13 cellular contexts compared by ENCODE assay signal in the genomic region with DNA sequence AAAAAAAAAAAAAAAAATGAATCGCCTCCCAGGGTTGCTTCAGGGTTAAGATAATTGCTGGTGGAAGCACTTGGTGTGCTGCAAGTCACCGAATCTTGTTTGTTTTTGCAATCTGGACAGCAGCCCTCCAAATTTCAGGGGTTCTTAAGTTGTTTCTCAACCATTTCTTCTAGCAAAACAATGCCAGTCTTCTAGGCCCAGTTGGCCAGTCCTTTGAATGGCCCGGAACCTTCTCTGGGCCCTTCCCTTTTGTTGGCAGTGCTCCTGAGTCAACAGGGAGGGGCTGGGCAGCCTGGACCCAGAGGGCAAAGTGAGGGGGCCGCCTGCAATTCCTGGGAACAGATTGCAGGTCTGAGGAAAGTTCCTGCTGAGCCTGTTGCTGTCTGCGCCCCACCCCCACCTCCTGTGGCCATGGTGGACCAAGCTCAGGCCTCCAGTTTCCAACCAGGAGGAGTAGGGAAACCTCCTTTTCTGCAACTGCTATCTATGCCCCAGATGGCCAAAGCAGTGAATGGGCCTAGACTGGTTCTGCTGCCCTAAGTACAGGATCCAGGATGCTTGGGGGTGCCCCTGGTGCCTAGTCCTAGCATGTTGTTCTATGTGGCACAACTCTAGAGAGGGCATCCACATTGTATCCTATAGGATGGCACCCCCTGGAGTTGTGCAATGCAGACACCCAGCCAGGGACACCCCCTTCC. TPM values are rescaled to one million over a fixed set of nuclear protein-coding genes. Genes with fewer than 3 reads are reported as not detected.
DNase-seq lines count a peak whose midpoint lies in the region; ATAC-seq, FAIRE-seq and TF ChIP-seq lines count a peak whose summit lies in the region.
"Had no signal": no experiment of that assay in that cellular context is flagged by ENCODE, and none has a peak within 500 bp of the region (broad histone marks: within the 10 kb centered on the region; RNA-seq: fewer than 3 reads in every experiment).

No MANE protein-coding gene starts in this region.

- no peak for TF ChIP-seq CTCF in Caco-2 (IDR thresholded peaks at IDR 0.05; ENCODE audit: insufficient read depth in 1 of 2, low read depth in 1 of 2, low read length in 1 of 2, severe bottlenecking in 1 of 2, unreplicated experiment in 1 of 2)
- TF ChIP-seq CTCF in prostate gland (IDR thresholded peaks at IDR 0.05), result no peak
- TF ChIP-seq CTCF in kidney (IDR thresholded peaks at IDR 0.05; ENCODE audit: borderline replicate concordance, extremely low read depth, insufficient read depth), result no peak

- H3K9me3 Mint-ChIP-seq in Caco-2 (ENCODE audit: unreplicated experiment), result no peaks in the 10 kb centered on the region
- H3K9me3 Mint-ChIP-seq: central memory CD8-positive, alpha-beta T cell; natural killer cell had no signal

- H3K27ac ChIP-seq in prostate gland, result peak overlapping the region in 1 of 2 donors; percentile 90
- no peak overlapping the region for H3K27ac ChIP-seq in kidney (ENCODE audit: low read depth in 2 of 2, low read length in 2 of 2)

- peak; percentile 3 for ATAC-seq in left ventricle myocardium superior
- no peak for ATAC-seq in HG02759 (IDR thresholded peaks at IDR 0.05; ENCODE audit: unreplicated experiment)
- ATAC-seq: natural killer cell had no signal

- CTCF ChIA-PET in Caco-2 (lab: Charles Lee), result no interaction called here

- H3K27me3 Mint-ChIP-seq in Caco-2 (ENCODE audit: insufficient read depth, unreplicated experiment), result no peaks in the 10 kb centered on the region
- H3K27me3 Mint-ChIP-seq: central memory CD8-positive, alpha-beta T cell had no signal

- peak overlapping the region; percentile 60 for H3K27ac Mint-ChIP-seq in Caco-2 (ENCODE audit: unreplicated experiment)
- H3K27ac Mint-ChIP-seq: natural killer cell had no signal

- DNase-seq in Caco-2, result peak in 1 of 2 experiments; percentile 36
- DNase-seq in adipocyte (ENCODE audit: low read depth), result peak; percentile 56
- DNase-seq in left ventricle myocardium superior, result no peak
- peak; percentile 32 for DNase-seq in prostate gland (ENCODE audit: low spot score)
- no peak for DNase-seq in SHP77 treated with DMSO at 0.1 percent for 48 hours (lab: John Stamatoyannopoulos, UW)
- DNase-seq in kidney, result no peak
- no peak for DNase-seq in HAP-1 (ENCODE audit: low spot score in 2 of 2)
- DNase-seq: activated naive CD4-positive, alpha-beta T cell treated with Interleukin-2 at 50 U/mL for 16 hours; natural killer cell; T-helper 9 cell had no signal

- intact Hi-C loops in Caco-2 (cut with micrococcal nuclease; ENCODE audit: unreplicated experiment), result no loop called here
- intact Hi-C loops in left ventricle myocardium superior (cut with micrococcal nuclease), result no loop called here
- intact Hi-C loops in prostate gland (cut with DNase I), result no loop called here
- intact Hi-C loops in kidney (cut with DNase I), result no loop called here

- H3K4me1 ChIP-seq in Caco-2 (peaks cover 4% of the 10 kb centered on the region), adipocyte (ENCODE audit: control insufficient read depth, insufficient read depth, low read length) (peaks cover 30% of the 10 kb centered on the region), prostate gland (replicated peaks) (peaks cover 31% of the 10 kb centered on the region), kidney (ENCODE audit: control insufficient read depth in 1 of 2, insufficient read depth in 1 of 2, low read depth in 1 of 2, low read length in 2 of 2) (peaks cover 8 to 18% of the 10 kb centered on the region in 2 donors), HAP-1 (no peaks in the 10 kb centered on the region)

- WGBS in prostate gland, result 46% methylated on average over 4 of the region's 5 CpGs

- H3K4me1 Mint-ChIP-seq in Caco-2 (ENCODE audit: low read depth, unreplicated experiment), result peaks cover 17% of the 10 kb centered on the region

- H3K36me3 Mint-ChIP-seq in Caco-2 (ENCODE audit: insufficient read depth, unreplicated experiment), result no peaks in the 10 kb centered on the region
- H3K36me3 Mint-ChIP-seq: natural killer cell had no signal

- H3K4me3 Mint-ChIP-seq in Caco-2 (ENCODE audit: unreplicated experiment), result no peak overlapping the region
- H3K4me3 Mint-ChIP-seq: central memory CD8-positive, alpha-beta T cell; natural killer cell had no signal

- H3K36me3 ChIP-seq in Caco-2 (ENCODE audit: control insufficient read depth, insufficient read depth, low read length) (no peaks in the 10 kb centered on the region), adipocyte (ENCODE audit: control insufficient read depth, insufficient read depth, low read length, severe bottlenecking) (no peaks in the 10 kb centered on the region), prostate gland (no peaks in the 10 kb centered on the region), kidney (ENCODE audit: control insufficient read depth in 1 of 2, insufficient read depth in 2 of 2, low read length in 2 of 2) (no peaks in the 10 kb centered on the region), HAP-1 (replicated peaks) (no peaks in the 10 kb centered on the region)

- no peak overlapping the region for H3K4me3 ChIP-seq in Caco-2 (ENCODE audit: low read depth, low read length)
- no peak overlapping the region for H3K4me3 ChIP-seq in adipocyte (ENCODE audit: low read length)
- H3K4me3 ChIP-seq in prostate gland, result no peak overlapping the region
- no peak overlapping the region for H3K4me3 ChIP-seq in kidney (ENCODE audit: low read length in 2 of 2)
- no peak overlapping the region for H3K4me3 ChIP-seq in HAP-1

- POLR2A ChIA-PET in Caco-2 (lab: Charles Lee), result no interaction called here

- no peak for TF ChIP-seq POLR2A in prostate gland (IDR thresholded peaks at IDR 0.05)

- no TSS peak for BruUV-seq in Caco-2 (replicated peaks; lab: Mats Ljungman, UMichigan)

- H3K9me3 ChIP-seq in Caco-2 (no peaks in the 10 kb centered on the region), adipocyte (ENCODE audit: control insufficient read depth, low read length) (no peaks in the 10 kb centered on the region), prostate gland (no peaks in the 10 kb centered on the region), kidney (ENCODE audit: control insufficient read depth in 1 of 2, low read length in 2 of 2) (no peaks in the 10 kb centered on the region), HAP-1 (no peaks in the 10 kb centered on the region)

- FAIRE-seq in kidney (lab: Jason Lieb, UNC), result no peak
- FAIRE-seq: urothelium cell line had no signal

- H3K27me3 ChIP-seq in Caco-2 (replicated peaks; ENCODE audit: control insufficient read depth, insufficient read depth, low read length) (no peaks in the 10 kb centered on the region), adipocyte (replicated peaks; ENCODE audit: control insufficient read depth, insufficient read depth, low read length) (no peaks in the 10 kb centered on the region), prostate gland (replicated peaks; ENCODE audit: insufficient read depth) (no peaks in the 10 kb centered on the region), HAP-1 (ENCODE audit: low read depth) (no peaks in the 10 kb centered on the region)

- in situ Hi-C loops in HAP-1 (cut with MboI; ENCODE audit: low sequenced_read_pairs), result no loop called here

- no peak overlapping the region for H3K9ac ChIP-seq in adipocyte (ENCODE audit: low read length)
- no peak overlapping the region for H3K9ac ChIP-seq in kidney (ENCODE audit: low read length in 2 of 2)

RNA-seq across cellular contexts. Expression of gene PDCD4, which starts 31.4 kb away (rescaled TPM):
- 65.5 and 66.1 TPM in 2 replicates for total RNA-seq in Caco-2 (2022)
- total RNA-seq in left ventricle myocardium superior, result 82.4 TPM
- total RNA-seq in prostate gland, result 100 to 1,000 TPM; 104 to 120 TPM
- total RNA-seq in kidney, result 75.9 TPM
- polyA plus RNA-seq in kidney (ENCODE audit: insufficient read depth, low read depth, low replicate concordance), result 57.7 TPM

Comparison
In these comparisons a context has a peak if more than half of its experiments do, and no peak if none do; other contexts are left out.
1. DNase-seq: peak in adipocyte (single experiment) and prostate gland (single experiment); none in left ventricle myocardium superior (single experiment), SHP77 treated with DMSO at 0.1 percent for 48 hours (single experiment), kidney (single experiment) and HAP-1 (0 of 2).